In the genomic region with DNA sequence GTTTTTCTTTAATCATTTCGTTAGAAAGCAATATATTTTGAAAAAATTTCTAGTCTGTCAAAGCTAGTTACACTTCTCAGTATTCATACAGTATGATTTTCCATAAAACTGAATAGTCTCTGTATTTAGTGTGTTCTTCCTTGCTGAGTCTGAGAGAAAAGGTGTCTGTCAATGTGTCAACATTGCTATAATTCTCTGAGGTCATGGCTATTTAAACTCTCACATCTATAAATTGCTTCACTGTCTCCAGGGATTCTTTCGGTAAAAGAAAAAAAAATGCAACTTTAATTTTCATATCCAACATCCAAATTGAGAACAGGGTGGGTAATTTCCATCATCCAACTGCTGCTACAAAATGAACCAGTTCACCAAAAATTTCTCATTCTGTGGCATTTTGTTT, we compare ENCODE assay signal across 27 cellular contexts.
"Had no signal": no experiment of that assay in that cellular context is flagged by ENCODE, and none has a peak within 500 bp of the region (broad histone marks: within the 10 kb centered on the region; RNA-seq: fewer than 3 reads in every experiment).

No MANE protein-coding gene starts in this region.

- DNase-seq: activated CD4-positive, alpha-beta memory T cell treated with anti-CD3 and anti-CD28 coated beads for 36 hours; activated CD4-positive, alpha-beta T cell treated with anti-CD3 and anti-CD28 coated beads for 36 hours; activated CD4-positive, alpha-beta T cell treated with anti-CD3 and anti-CD28 coated beads, Interleukin-2, amount 10 ng/mL, durations not matched to agents 24 days and 14 days; activated CD4-positive, CD25-positive, alpha-beta regulatory T cell; activated CD4-positive, CD25-positive, alpha-beta regulatory T cell treated with anti-CD3 and anti-CD28 coated beads, Interleukin-2, amount 50 U/mL, for 72 hours; activated CD8-positive, alpha-beta memory T cell treated with anti-CD3 and anti-CD28 coated beads, Interleukin-2, amount 10 ng/mL, durations not matched to agents 7 days and 5 days; activated CD8-positive, alpha-beta memory T cell treated with anti-CD3 and anti-CD28 coated beads, Interleukin-2, amount 50 U/mL, for 4 hours; activated CD8-positive, alpha-beta T cell treated with anti-CD3 and anti-CD28 coated beads, Interleukin-2, amount 10 ng/mL, durations not matched to agents 7 days and 5 days; activated effector memory CD4-positive, alpha-beta T cell treated with anti-CD3 and anti-CD28 coated beads, Interleukin-2, amount 50 U/mL, for 16 hours; activated naive CD4-positive, alpha-beta T cell treated with anti-CD3 and anti-CD28 coated beads for 36 hours; activated naive CD8-positive, alpha-beta T cell treated with anti-CD3 and anti-CD28 coated beads, Interleukin-2, amount 10 ng/mL, durations not matched to agents 7 days and 5 days; activated T-cell treated with anti-CD3 and anti-CD28 coated beads, Interleukin-2, amount 50 U/mL, for 1 hour; activated T-cell treated with anti-CD3 and anti-CD28 coated beads, Interleukin-2, amount 50 U/mL, for 48 hours; brain microvascular endothelial cell; caudate nucleus; cortex of kidney; dermis blood vessel endothelial cell; effector CD4-positive, alpha-beta T cell; effector memory CD8-positive, alpha-beta T cell; esophagus squamous epithelium; foreskin melanocyte; T-helper 2 cell had no signal

- H3K27ac Mint-ChIP-seq: activated CD4-positive, alpha-beta memory T cell treated with anti-CD3 and anti-CD28 coated beads for 36 hours; activated CD4-positive, alpha-beta T cell treated with anti-CD3 and anti-CD28 coated beads for 36 hours; activated CD4-positive, alpha-beta T cell treated with anti-CD3 and anti-CD28 coated beads, Interleukin-2, amount 10 ng/mL, durations not matched to agents 24 days and 14 days; activated CD8-positive, alpha-beta memory T cell treated with anti-CD3 and anti-CD28 coated beads, Interleukin-2, amount 10 ng/mL, durations not matched to agents 7 days and 5 days; activated CD8-positive, alpha-beta T cell treated with anti-CD3 and anti-CD28 coated beads, Interleukin-2, amount 10 ng/mL, durations not matched to agents 7 days and 5 days; activated naive CD4-positive, alpha-beta T cell treated with anti-CD3 and anti-CD28 coated beads for 36 hours; activated naive CD4-positive, alpha-beta T cell treated with anti-CD3 and anti-CD28 coated beads, Interleukin-2, amount 50 U/mL, for 24 hours; activated naive CD8-positive, alpha-beta T cell treated with anti-CD3 and anti-CD28 coated beads, Interleukin-2, amount 10 ng/mL, durations not matched to agents 7 days and 5 days; activated T-helper 1 cell treated with anti-CD3 and anti-CD28 coated beads, Interleukin-12 subunit alpha, Interleukin-12 subunit beta, Interleukin-2, Interleukin-4 antibody, amounts not matched to agents 30 ng/mL and 10 ng/mL and 1 ng/mL, durations not matched to agents 14 hours and 24 hours and 36 hours; activated T-helper 2 cell treated with anti-CD3 and anti-CD28 coated beads, Interferon-gamma antibody, Interleukin-2, Interleukin-4, amounts not matched to agents 10 μg/mL and 5 μg/mL and 100 μg/mL, durations not matched to agents 14 hours and 24 hours and 36 hours; effector memory CD8-positive, alpha-beta T cell had no signal

- H3K9me3 ChIP-seq: esophagus squamous epithelium, gastroesophageal sphincter had no signal

- H3K9me3 Mint-ChIP-seq: activated CD4-positive, alpha-beta memory T cell treated with anti-CD3 and anti-CD28 coated beads for 36 hours; activated CD4-positive, alpha-beta T cell treated with anti-CD3 and anti-CD28 coated beads, Interleukin-2, amount 10 ng/mL, durations not matched to agents 24 days and 14 days; activated naive CD4-positive, alpha-beta T cell treated with anti-CD3 and anti-CD28 coated beads for 36 hours; activated naive CD4-positive, alpha-beta T cell treated with anti-CD3 and anti-CD28 coated beads, Interleukin-2, amount 50 U/mL, for 24 hours; activated T-helper 1 cell treated with anti-CD3 and anti-CD28 coated beads, Interleukin-12 subunit alpha, Interleukin-12 subunit beta, Interleukin-2, Interleukin-4 antibody, amounts not matched to agents 30 ng/mL and 10 ng/mL and 1 ng/mL, durations not matched to agents 14 hours and 24 hours and 36 hours; activated T-helper 2 cell treated with anti-CD3 and anti-CD28 coated beads, Interferon-gamma antibody, Interleukin-2, Interleukin-4, amounts not matched to agents 10 μg/mL and 5 μg/mL and 100 μg/mL, durations not matched to agents 14 hours and 24 hours and 36 hours had no signal

- H3K27me3 ChIP-seq: brain microvascular endothelial cell, esophagus squamous epithelium, gastroesophageal sphincter had no signal

- H3K36me3 Mint-ChIP-seq: activated CD4-positive, alpha-beta memory T cell treated with anti-CD3 and anti-CD28 coated beads for 36 hours; activated CD8-positive, alpha-beta memory T cell treated with anti-CD3 and anti-CD28 coated beads, Interleukin-2, amount 10 ng/mL, durations not matched to agents 7 days and 5 days; activated naive CD4-positive, alpha-beta T cell treated with anti-CD3 and anti-CD28 coated beads, Interleukin-2, amount 50 U/mL, for 24 hours; activated naive CD8-positive, alpha-beta T cell treated with anti-CD3 and anti-CD28 coated beads, Interleukin-2, amount 10 ng/mL, durations not matched to agents 7 days and 5 days had no signal

- H3K4me3 Mint-ChIP-seq: activated CD4-positive, alpha-beta memory T cell treated with anti-CD3 and anti-CD28 coated beads for 36 hours; activated CD4-positive, alpha-beta T cell treated with anti-CD3 and anti-CD28 coated beads for 36 hours; activated CD4-positive, alpha-beta T cell treated with anti-CD3 and anti-CD28 coated beads, Interleukin-2, amount 10 ng/mL, durations not matched to agents 24 days and 14 days; activated CD8-positive, alpha-beta memory T cell treated with anti-CD3 and anti-CD28 coated beads, Interleukin-2, amount 10 ng/mL, durations not matched to agents 7 days and 5 days; activated CD8-positive, alpha-beta T cell treated with anti-CD3 and anti-CD28 coated beads, Interleukin-2, amount 10 ng/mL, durations not matched to agents 7 days and 5 days; activated naive CD4-positive, alpha-beta T cell treated with anti-CD3 and anti-CD28 coated beads for 36 hours; activated naive CD4-positive, alpha-beta T cell treated with anti-CD3 and anti-CD28 coated beads, Interleukin-2, amount 50 U/mL, for 24 hours; activated naive CD8-positive, alpha-beta T cell treated with anti-CD3 and anti-CD28 coated beads, Interleukin-2, amount 10 ng/mL, durations not matched to agents 7 days and 5 days; activated T-helper 1 cell treated with anti-CD3 and anti-CD28 coated beads, Interleukin-12 subunit alpha, Interleukin-12 subunit beta, Interleukin-2, Interleukin-4 antibody, amounts not matched to agents 30 ng/mL and 10 ng/mL and 1 ng/mL, durations not matched to agents 14 hours and 24 hours and 36 hours; effector memory CD8-positive, alpha-beta T cell had no signal

- ATAC-seq: activated CD4-positive, alpha-beta T cell treated with anti-CD3 and anti-CD28 coated beads for 36 hours; activated CD8-positive, alpha-beta memory T cell treated with anti-CD3 and anti-CD28 coated beads, Interleukin-2, amount 10 ng/mL, durations not matched to agents 7 days and 5 days; activated CD8-positive, alpha-beta T cell treated with anti-CD3 and anti-CD28 coated beads, Interleukin-2, amount 10 ng/mL, durations not matched to agents 7 days and 5 days; effector memory CD8-positive, alpha-beta T cell had no signal

- H3K27me3 Mint-ChIP-seq: activated CD4-positive, alpha-beta memory T cell treated with anti-CD3 and anti-CD28 coated beads for 36 hours; activated CD4-positive, alpha-beta T cell treated with anti-CD3 and anti-CD28 coated beads for 36 hours; activated CD4-positive, alpha-beta T cell treated with anti-CD3 and anti-CD28 coated beads, Interleukin-2, amount 10 ng/mL, durations not matched to agents 24 days and 14 days; activated CD8-positive, alpha-beta memory T cell treated with anti-CD3 and anti-CD28 coated beads, Interleukin-2, amount 10 ng/mL, durations not matched to agents 7 days and 5 days; activated naive CD4-positive, alpha-beta T cell treated with anti-CD3 and anti-CD28 coated beads, Interleukin-2, amount 50 U/mL, for 24 hours; activated naive CD8-positive, alpha-beta T cell treated with anti-CD3 and anti-CD28 coated beads, Interleukin-2, amount 10 ng/mL, durations not matched to agents 7 days and 5 days had no signal

- H3K4me1 ChIP-seq: esophagus squamous epithelium had no signal

- H3K4me3 ChIP-seq: esophagus squamous epithelium, gastroesophageal sphincter had no signal

- H3K27ac ChIP-seq: brain microvascular endothelial cell, epithelial cell of prostate, esophagus squamous epithelium, gastroesophageal sphincter had no signal

- H3K36me3 ChIP-seq: brain microvascular endothelial cell, esophagus squamous epithelium, gastroesophageal sphincter had no signal

- H3K4me1 Mint-ChIP-seq: activated CD4-positive, alpha-beta T cell treated with anti-CD3 and anti-CD28 coated beads for 36 hours; activated CD4-positive, alpha-beta T cell treated with anti-CD3 and anti-CD28 coated beads, Interleukin-2, amount 10 ng/mL, durations not matched to agents 24 days and 14 days; activated CD8-positive, alpha-beta memory T cell treated with anti-CD3 and anti-CD28 coated beads, Interleukin-2, amount 10 ng/mL, durations not matched to agents 7 days and 5 days; activated naive CD4-positive, alpha-beta T cell treated with anti-CD3 and anti-CD28 coated beads, Interleukin-2, amount 50 U/mL, for 24 hours; activated naive CD8-positive, alpha-beta T cell treated with anti-CD3 and anti-CD28 coated beads, Interleukin-2, amount 10 ng/mL, durations not matched to agents 7 days and 5 days had no signal
